In genomic region chr1:3530086-3530930, GRCh38 we compare ENCODE assay signal across 8 cellular contexts.
A peak's percentile ranks its signal among the peaks of the same experiment; 100 is the strongest.
DNase-seq lines count a peak whose midpoint lies in the region; ATAC-seq and TF ChIP-seq lines count a peak whose summit lies in the region.

No MANE protein-coding gene starts in this region.

- no peaks in the 10 kb centered on the region for H3K36me3 ChIP-seq in mammary epithelial cell (ENCODE audit: insufficient read depth, low read length)
- H3K36me3 ChIP-seq in mesodermal cell (ENCODE audit: control insufficient read depth, insufficient read depth, low read length), result no peaks in the 10 kb centered on the region

- no peaks in the 10 kb centered on the region for H3K27me3 ChIP-seq in mammary epithelial cell (ENCODE audit: insufficient read depth, low read length)

- no peaks in the 10 kb centered on the region for H3K79me2 ChIP-seq in mammary epithelial cell (ENCODE audit: insufficient read depth, low read length)

- in situ Hi-C loops in mammary epithelial cell (cut with MboI; ENCODE audit: low sequenced_read_pairs in 2 of 2), result no loop called here

- H3K9ac ChIP-seq in mammary epithelial cell (ENCODE audit: insufficient read depth, low read length), result no peak overlapping the region

- no peak overlapping the region for H3K27ac ChIP-seq in mammary epithelial cell (ENCODE audit: insufficient read depth, low read depth, low read length)
- no peak overlapping the region for H3K27ac ChIP-seq in mesodermal cell (ENCODE audit: low read depth, low read length, severe bottlenecking)

- peak overlapping the region; percentile 98 for H3K4me2 ChIP-seq in mammary epithelial cell (ENCODE audit: insufficient read depth, low read depth, low read length)

- H3K4me3 ChIP-seq in mammary epithelial cell (replicated peaks in 1 of 3; ENCODE audit: insufficient read depth in 1 of 3, low read depth in 2 of 3, low read length in 3 of 3) (peak overlapping the region; percentile 40 to 57 (median 49)), mesodermal cell (ENCODE audit: extremely low read depth, insufficient read depth, low read length, poor library complexity, severe bottlenecking) (peak overlapping the region; percentile 48)

- intact Hi-C loops in mammary epithelial cell (cut with micrococcal nuclease), result no loop called here

- peak overlapping the region; percentile 81 for H2AFZ ChIP-seq in mammary epithelial cell (ENCODE audit: low read depth, low read length)

- H3K9me3 ChIP-seq in mammary epithelial cell (replicated peaks; ENCODE audit: insufficient read depth, low read length) (no peaks in the 10 kb centered on the region), mesodermal cell (ENCODE audit: control insufficient read depth, low read length) (no peaks in the 10 kb centered on the region)

- peaks cover 12% of the 10 kb centered on the region for H3K4me1 ChIP-seq in mammary epithelial cell (ENCODE audit: insufficient read depth, low read length)
- peaks cover 17% of the 10 kb centered on the region for H3K4me1 ChIP-seq in mesodermal cell (ENCODE audit: control insufficient read depth, insufficient read depth, low read length, poor library complexity, severe bottlenecking)

- no peaks in the 10 kb centered on the region for H4K20me1 ChIP-seq in mammary epithelial cell (ENCODE audit: insufficient read depth, low read length)

- peak in 1 of 2 donors; percentile 13 for TF ChIP-seq CTCF in mammary epithelial cell (conservative IDR thresholded peaks at IDR 0.05 in 1 of 2, IDR thresholded peaks at IDR 0.05 in 1 of 2; ENCODE audit: extremely low read depth in 1 of 2, insufficient read depth in 1 of 2, low read depth in 1 of 2, low read length in 2 of 2)

- CTCF ChIA-PET in mammary epithelial cell (lab: Charles Lee; ENCODE audit: low non-redundant PET), result interaction anchor here (1.2 kb wide), 1 partner anchor 89 kb away, joined by 4 read pairs; no protein-coding TSS in a partner anchor

- no peak for ATAC-seq in HG02678 (IDR thresholded peaks at IDR 0.05; ENCODE audit: unreplicated experiment)
- no peak for ATAC-seq in HG02885 (IDR thresholded peaks at IDR 0.05; ENCODE audit: poor library complexity, unreplicated experiment)

- DNase-seq in DMS79 treated with DMSO at 0.1 percent for 48 hours (lab: John Stamatoyannopoulos, UW) (peak; percentile 76), NCI-H1105 treated with DMSO at 0.1 percent for 48 hours (lab: John Stamatoyannopoulos, UW) (peak; percentile 62), mammary epithelial cell (peak; percentile 14), hepatic stellate cell (ENCODE audit: low spot score) (no peak), putamen (ENCODE audit: low spot score) (no peak)

- WGBS in mammary epithelial cell (ENCODE audit: low coverage, missing lambda C conversion rate), result 12% methylated on average over 18 of the region's 32 CpGs
- 52 to 58% methylated on average over 25 to 27 of the region's 32 CpGs for WGBS in mesodermal cell (ENCODE audit: insufficient coverage in 2 of 2), 2 experiments

- dilution Hi-C loops in mammary epithelial cell (cut with HindIII; ENCODE audit: low sequenced_read_pairs), result no loop called here

- BruUV-seq in mammary epithelial cell (replicated peaks; lab: Mats Ljungman, UMichigan), result no TSS peak

Comparison
In these comparisons a context has a peak if more than half of its experiments do, and no peak if none do; other contexts are left out.
1. DNase-seq: peak in DMS79 treated with DMSO at 0.1 percent for 48 hours (single experiment), NCI-H1105 treated with DMSO at 0.1 percent for 48 hours (single experiment) and mammary epithelial cell (single experiment); none in hepatic stellate cell (single experiment) and putamen (single experiment).